17 cellular contexts compared by ENCODE assay signal in genomic region chr6:166027761-166028160, GRCh38.
DNase-seq lines count a peak whose midpoint lies in the region; FAIRE-seq and TF ChIP-seq lines count a peak whose summit lies in the region.
"Had no signal": no experiment of that assay in that cellular context is flagged by ENCODE, and none has a peak within 500 bp of the region (broad histone marks: within the 10 kb centered on the region; RNA-seq: fewer than 3 reads in every experiment).

No MANE protein-coding gene starts in this region.

- H3K4me3 ChIP-seq in ACC112 (ENCODE audit: low read depth, low read length) (no peak overlapping the region), HEK293 (ENCODE audit: low read depth, low read length) (no peak overlapping the region), astrocyte (ENCODE audit: insufficient read depth, low read depth, low read length) (no peak overlapping the region), fibroblast of pulmonary artery (replicated peaks; ENCODE audit: low read depth, low read length) (no peak overlapping the region), breast epithelium (no peak overlapping the region)
- H3K4me3 ChIP-seq: BLaER1 treated with 17β-estradiol and CSF1 and Interleukin-3, amounts not matched to agents 10 nM and 100 nM; GM12878; SJCRH30 had no signal

- H3K36me3 ChIP-seq in ACC112 (ENCODE audit: insufficient read depth, low read length) = no peaks in the 10 kb centered on the region
- H3K36me3 ChIP-seq in HEK293 (ENCODE audit: control insufficient read depth in 2 of 2, insufficient read depth in 1 of 2, low read length in 2 of 2) = no peaks in the 10 kb centered on the region
- no peaks in the 10 kb centered on the region for H3K36me3 ChIP-seq in astrocyte (ENCODE audit: insufficient read depth, low read length)
- H3K36me3 ChIP-seq in breast epithelium = no peaks in the 10 kb centered on the region
- H3K36me3 ChIP-seq: BLaER1 treated with 17β-estradiol and CSF1 and Interleukin-3, amounts not matched to agents 10 nM and 100 nM; SJCRH30 had no signal

- H3K27ac ChIP-seq in ACC112 (ENCODE audit: low read depth, low read length) = peak overlapping the region; percentile 80; the same call in 1 of the 2 replicates
- H3K27ac ChIP-seq in HEK293 (ENCODE audit: extremely low read depth, low read depth, low read length) = no peak overlapping the region
- H3K27ac ChIP-seq in astrocyte (ENCODE audit: low read depth, low read length) = no peak overlapping the region
- H3K27ac ChIP-seq in breast epithelium = no peak overlapping the region
- H3K27ac ChIP-seq: BLaER1 treated with 17β-estradiol and CSF1 and Interleukin-3, amounts not matched to agents 10 nM and 100 nM; SJCRH30 had no signal

- no TSS peak for BruUV-seq in MCF 10A (replicated peaks; lab: Mats Ljungman, UMichigan)

- no peak overlapping the region for H3K4me3 Mint-ChIP-seq in astrocyte (ENCODE audit: unreplicated experiment)
- no peak overlapping the region for H3K4me3 Mint-ChIP-seq in MCF 10A (ENCODE audit: unreplicated experiment)

- POLR2A ChIA-PET in HEK293 (lab: Yijun Ruan, JAX) (no interaction called here), MCF 10A (lab: Yijun Ruan, JAX) (no interaction called here)

- H3K9ac ChIP-seq in astrocyte (ENCODE audit: low read length) = no peak overlapping the region
- H3K9ac ChIP-seq: BLaER1 treated with 17β-estradiol and CSF1 and Interleukin-3, amounts not matched to agents 10 nM and 100 nM had no signal

- peaks cover 2% of the 10 kb centered on the region for H3K9me3 Mint-ChIP-seq in astrocyte (ENCODE audit: unreplicated experiment)
- peaks cover 11% of the 10 kb centered on the region for H3K9me3 Mint-ChIP-seq in MCF 10A (ENCODE audit: unreplicated experiment)

- H3K36me3 Mint-ChIP-seq in astrocyte (ENCODE audit: low read depth, unreplicated experiment) (peaks cover 2% of the 10 kb centered on the region), MCF 10A (ENCODE audit: insufficient read depth, unreplicated experiment) (no peaks in the 10 kb centered on the region)

- no peak for TF ChIP-seq POLR2A in breast epithelium (IDR thresholded peaks at IDR 0.05)

- H3K27me3 ChIP-seq in ACC112 (ENCODE audit: insufficient read depth, low read length) (no peaks in the 10 kb centered on the region), astrocyte (ENCODE audit: insufficient read depth, low read length) (no peaks in the 10 kb centered on the region), breast epithelium (no peaks in the 10 kb centered on the region)
- H3K27me3 ChIP-seq: BLaER1 treated with 17β-estradiol and CSF1 and Interleukin-3, amounts not matched to agents 10 nM and 100 nM; SJCRH30 had no signal

- no peaks in the 10 kb centered on the region for H3K79me2 ChIP-seq in ACC112 (ENCODE audit: control insufficient read depth, insufficient read depth, low read length, unreplicated experiment)
- H3K79me2 ChIP-seq in astrocyte (ENCODE audit: insufficient read depth, low read length) = no peaks in the 10 kb centered on the region

- intact Hi-C loops in breast epithelium (cut with DNase I; ENCODE audit: low total_unique reads) (no loop called here), MCF 10A (cut with micrococcal nuclease) (no loop called here)

- H3K4me1 ChIP-seq in ACC112 (ENCODE audit: control insufficient read depth, insufficient read depth, low read length, unreplicated experiment) (peaks cover 60% of the 10 kb centered on the region), HEK293 (ENCODE audit: control insufficient read depth, insufficient read depth, low read length) (no peaks in the 10 kb centered on the region), astrocyte (ENCODE audit: insufficient read depth, low read length) (peaks cover 31% of the 10 kb centered on the region), breast epithelium (no peaks in the 10 kb centered on the region)
- H3K4me1 ChIP-seq: SJCRH30 had no signal

- no peak for FAIRE-seq in astrocyte (lab: Jason Lieb, UNC)
- FAIRE-seq: G401.6, GM12878 had no signal

- H2AFZ ChIP-seq in ACC112 (ENCODE audit: low read length, unreplicated experiment) (peak overlapping the region; percentile 34), astrocyte (ENCODE audit: low read depth, low read length) (no peak overlapping the region)

- CTCF ChIA-PET in HEK293 (lab: Yijun Ruan, JAX) (interaction anchor here (1.9 kb wide), 1 partner anchor 14 kb away, joined by 4 read pairs; no protein-coding TSS in a partner anchor), MCF 10A (lab: Yijun Ruan, JAX) (no interaction called here)

- H3K4me1 Mint-ChIP-seq in astrocyte (ENCODE audit: low read depth, unreplicated experiment) = peaks cover 44% of the 10 kb centered on the region
- H3K4me1 Mint-ChIP-seq in MCF 10A (ENCODE audit: insufficient read depth, unreplicated experiment) = peaks cover 10% of the 10 kb centered on the region

- no peaks in the 10 kb centered on the region for H4K20me1 ChIP-seq in astrocyte (ENCODE audit: insufficient read depth, low read length)
- H4K20me1 ChIP-seq: BLaER1 treated with 17β-estradiol and CSF1 and Interleukin-3, amounts not matched to agents 10 nM and 100 nM had no signal

- H3K27ac Mint-ChIP-seq in astrocyte (ENCODE audit: unreplicated experiment) (peak overlapping the region; percentile 47), MCF 10A (ENCODE audit: low read depth, unreplicated experiment) (no peak overlapping the region)

- no peak for TF ChIP-seq CTCF in HEK293 (tag by site-specific recombination; IDR thresholded peaks at IDR 0.05)
- no peak for TF ChIP-seq CTCF in astrocyte (IDR thresholded peaks at IDR 0.05; ENCODE audit: insufficient read depth, low read depth, low read length)
- TF ChIP-seq CTCF in fibroblast of pulmonary artery (IDR thresholded peaks at IDR 0.05; ENCODE audit: low read length, missing control alignments) = no peak
- no peak for TF ChIP-seq CTCF in breast epithelium (IDR thresholded peaks at IDR 0.05)
- no peak for TF ChIP-seq CTCF in MCF 10A (IDR thresholded peaks at IDR 0.05; ENCODE audit: unreplicated experiment)

- H3K4me2 ChIP-seq in astrocyte (ENCODE audit: low read length) = peak overlapping the region; percentile 3
- H3K4me2 ChIP-seq: BLaER1 treated with 17β-estradiol and CSF1 and Interleukin-3, amounts not matched to agents 10 nM and 100 nM had no signal

- no peaks in the 10 kb centered on the region for H3K9me3 ChIP-seq in HEK293 (ENCODE audit: control insufficient read depth, insufficient read depth, low read depth, low read length)
- peaks cover 4% of the 10 kb centered on the region for H3K9me3 ChIP-seq in astrocyte (ENCODE audit: insufficient read depth, low read depth, low read length)
- no peaks in the 10 kb centered on the region for H3K9me3 ChIP-seq in breast epithelium
- H3K9me3 ChIP-seq: SJCRH30 had no signal

- DNase-seq in astrocyte (ENCODE audit: low read depth) = peak; percentile 47
- DNase-seq in fibroblast of pulmonary artery (ENCODE audit: low read depth) = peak; percentile 48
- no peak for DNase-seq in breast epithelium (ENCODE audit: low spot score in 2 of 2)
- no peak for DNase-seq in MCF 10A (ENCODE audit: unreplicated experiment)
- DNase-seq in GOT3 (lab: John Stamatoyannopoulos, UW) = no peak
- no peak for DNase-seq in DMS53 (lab: John Stamatoyannopoulos, UW)
- DNase-seq: 8988T; DMS153; NCI-H1105 treated with DMSO at 0.1 percent for 48 hours; NCI-H187; NK-92 treated with Interleukin-12 subunit alpha and Interleukin-12 subunit beta, amount 100 ng/mL, for 24 hours; SJCRH30 had no signal

- H3K27me3 Mint-ChIP-seq in astrocyte (ENCODE audit: low read depth, unreplicated experiment) = no peaks in the 10 kb centered on the region
- H3K27me3 Mint-ChIP-seq in MCF 10A (ENCODE audit: insufficient read depth, unreplicated experiment) = no peaks in the 10 kb centered on the region

TF ChIP-seq in HEK293, 187 proteins besides CTCF, POLR2A, EP300 and RAD21:
- TF ChIP-seq ZNF174 (tag by site-specific recombination; IDR thresholded peaks at IDR 0.05) (no peak), ZSCAN4 (tag by site-specific recombination; IDR thresholded peaks at IDR 0.05) (peak; percentile 60), ZNF747 (tag by site-specific recombination; IDR thresholded peaks at IDR 0.05) (no peak)

Comparison
In these comparisons a context has a peak if more than half of its experiments do, and no peak if none do; other contexts are left out.
1. DNase-seq: peak in astrocyte (single experiment) and fibroblast of pulmonary artery (single experiment); none in breast epithelium (0 of 2), MCF 10A (single experiment), GOT3 (single experiment) and DMS53 (single experiment).